Comparison of ENCODE assay signal across 8 cellular contexts in genomic region chr9:32378496-32378895, GRCh38. TPM values are rescaled to one million over a fixed set of nuclear protein-coding genes. Genes with fewer than 3 reads are reported as not detected.
DNase-seq lines count a peak whose midpoint lies in the region; ATAC-seq and TF ChIP-seq lines count a peak whose summit lies in the region.

No MANE protein-coding gene starts in this region.

- no peak overlapping the region for H3K4me3 Mint-ChIP-seq in Caco-2 (ENCODE audit: unreplicated experiment)
- H3K4me3 Mint-ChIP-seq in endodermal cell, result no peak overlapping the region

- H3K27me3 ChIP-seq in Caco-2 (replicated peaks; ENCODE audit: control insufficient read depth, insufficient read depth, low read length), result no peaks in the 10 kb centered on the region
- peaks cover 38% of the 10 kb centered on the region for H3K27me3 ChIP-seq in endodermal cell (ENCODE audit: control insufficient read depth, insufficient read depth, low read length, poor library complexity, severe bottlenecking)

- 0 out of 2 replicates have a peak, but pooled peaks cover 1% of the 10 kb centered on the region for H3K4me1 ChIP-seq in Caco-2
- H3K4me1 ChIP-seq in endodermal cell (ENCODE audit: control insufficient read depth, insufficient read depth, low read length), result no peaks in the 10 kb centered on the region

- H3K27me3 Mint-ChIP-seq in Caco-2 (ENCODE audit: insufficient read depth, unreplicated experiment) (peaks cover 8% of the 10 kb centered on the region), endodermal cell (ENCODE audit: insufficient read depth) (peaks cover 38% of the 10 kb centered on the region)

- H3K4me3 ChIP-seq in Caco-2 (ENCODE audit: low read depth, low read length), result no peak overlapping the region
- no peak overlapping the region for H3K4me3 ChIP-seq in endodermal cell (ENCODE audit: low read length)

- peak; percentile 83 for ATAC-seq in GM18870 (IDR thresholded peaks at IDR 0.05; ENCODE audit: unreplicated experiment)
- peak; percentile 62 for ATAC-seq in HG03039 (IDR thresholded peaks at IDR 0.05; ENCODE audit: unreplicated experiment)

- H3K36me3 Mint-ChIP-seq in Caco-2 (ENCODE audit: insufficient read depth, unreplicated experiment) (no peaks in the 10 kb centered on the region), endodermal cell (ENCODE audit: low read depth) (no peaks in the 10 kb centered on the region)

- H3K9me3 Mint-ChIP-seq in Caco-2 (ENCODE audit: unreplicated experiment) (no peaks in the 10 kb centered on the region), endodermal cell (no peaks in the 10 kb centered on the region)

- H3K27ac ChIP-seq in endodermal cell (ENCODE audit: low read depth, low read length), result no peak overlapping the region

- peaks cover 21% of the 10 kb centered on the region for H3K4me1 Mint-ChIP-seq in Caco-2 (ENCODE audit: low read depth, unreplicated experiment)
- peaks cover under 1% of the 10 kb centered on the region for H3K4me1 Mint-ChIP-seq in endodermal cell

- BruUV-seq in Caco-2 (replicated peaks; lab: Mats Ljungman, UMichigan), result no TSS peak

- TF ChIP-seq CTCF in Caco-2 (IDR thresholded peaks at IDR 0.05; ENCODE audit: insufficient read depth in 1 of 2, low read depth in 1 of 2, low read length in 1 of 2, severe bottlenecking in 1 of 2, unreplicated experiment in 1 of 2) (peak; percentile 56 to 77), endodermal cell (conservative IDR thresholded peaks at IDR 0.05) (peak; percentile 88)

- H3K27ac Mint-ChIP-seq in Caco-2 (ENCODE audit: unreplicated experiment) (no peak overlapping the region), endodermal cell (no peak overlapping the region)

- no peaks in the 10 kb centered on the region for H3K9me3 ChIP-seq in Caco-2
- H3K9me3 ChIP-seq in endodermal cell (ENCODE audit: control insufficient read depth, low read length), result no peaks in the 10 kb centered on the region

- DNase-seq in Caco-2 (peak; percentile 53 to 63), NCI-H187 treated with DMSO at 0.1 percent for 48 hours (lab: John Stamatoyannopoulos, UW) (peak; percentile 16), T-helper 2 cell (peak in 3 of 5 experiments; percentile 6 to 78 (median 39)), endodermal cell (peak; percentile 61), midbrain (lab: John Stamatoyannopoulos, UW) (peak; percentile 79), cortex of kidney (lab: John Stamatoyannopoulos, UW) (no peak)

- no peaks in the 10 kb centered on the region for H3K36me3 ChIP-seq in Caco-2 (ENCODE audit: control insufficient read depth, insufficient read depth, low read length)
- no peaks in the 10 kb centered on the region for H3K36me3 ChIP-seq in endodermal cell (ENCODE audit: control insufficient read depth, insufficient read depth, low read length)

- POLR2A ChIA-PET in Caco-2 (lab: Charles Lee), result interaction anchor here (1.6 kb wide), 1 partner anchor 147 kb away, joined by 7 read pairs; the partner anchor contains the start of gene RIGI

- no peak overlapping the region for H3K9ac ChIP-seq in endodermal cell (ENCODE audit: extremely low read depth, low read length, poor library complexity, severe bottlenecking)

- 0 to 9% methylated on average over 1 to 3 of the region's 3 CpGs for WGBS in endodermal cell (ENCODE audit: insufficient coverage in 1 of 2, insufficient read length in 1 of 2), 2 experiments

- CTCF ChIA-PET in Caco-2 (lab: Charles Lee), result interaction anchor here (0.6 to 4.9 kb wide), 12 partner anchors 20 to 590 kb away, joined by 3 to 115 read pairs (median 9); partner anchors contain the start of genes NDUFB6 and RIGI

- intact Hi-C loops in Caco-2 (cut with micrococcal nuclease; ENCODE audit: unreplicated experiment), result loop anchor here (1.0 to 2.0 kb wide), 2 partner anchors 194 to 590 kb away; no protein-coding TSS in a partner anchor

RNA-seq across cellular contexts. Expression of gene ACO1, which starts 5.9 kb away (rescaled TPM):
- total RNA-seq in Caco-2 (2022) (51.1 and 54.7 TPM in 2 replicates), endodermal cell (10 to 100 TPM; 33.6 to 52.8 TPM)
- 30.7 TPM for polyA plus RNA-seq in endodermal cell (2013, experiment 1 of 2)
- 29.7 TPM for polyA plus RNA-seq in endodermal cell (2013, experiment 2 of 2)
